Comparison of ENCODE assay signal across 4 cellular contexts in the genomic region with DNA sequence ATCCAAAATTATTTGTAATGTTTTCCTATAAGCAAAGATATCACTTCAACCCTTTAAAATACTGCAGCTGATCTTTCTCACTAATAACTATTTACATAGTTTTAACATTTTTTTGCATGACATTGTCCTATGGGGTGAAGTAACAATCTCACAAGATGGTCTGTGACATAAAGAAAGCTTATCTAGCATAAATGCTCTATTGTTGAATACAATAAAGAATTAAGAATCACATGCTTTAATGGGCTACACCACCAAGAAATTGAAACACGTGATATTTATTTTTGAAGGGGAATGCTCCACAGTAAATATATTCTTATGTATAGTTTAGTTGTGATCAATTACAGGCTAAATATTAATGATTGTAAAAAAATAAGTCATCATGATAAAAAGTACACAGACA.
"Had no signal": no experiment of that assay in that cellular context is flagged by ENCODE, and none has a peak within 500 bp of the region (broad histone marks: within the 10 kb centered on the region; RNA-seq: fewer than 3 reads in every experiment).

No MANE protein-coding gene starts in this region.

- H3K4me1 Mint-ChIP-seq: IgD-negative memory B cell had no signal

- H3K27me3 Mint-ChIP-seq: IgD-negative memory B cell had no signal

- DNase-seq: IMR-90, KBM-7, KG1 had no signal

- H3K36me3 Mint-ChIP-seq: IgD-negative memory B cell had no signal

- H3K4me3 Mint-ChIP-seq: IgD-negative memory B cell had no signal

- H3K27ac Mint-ChIP-seq: IgD-negative memory B cell had no signal
